In the genomic region with DNA sequence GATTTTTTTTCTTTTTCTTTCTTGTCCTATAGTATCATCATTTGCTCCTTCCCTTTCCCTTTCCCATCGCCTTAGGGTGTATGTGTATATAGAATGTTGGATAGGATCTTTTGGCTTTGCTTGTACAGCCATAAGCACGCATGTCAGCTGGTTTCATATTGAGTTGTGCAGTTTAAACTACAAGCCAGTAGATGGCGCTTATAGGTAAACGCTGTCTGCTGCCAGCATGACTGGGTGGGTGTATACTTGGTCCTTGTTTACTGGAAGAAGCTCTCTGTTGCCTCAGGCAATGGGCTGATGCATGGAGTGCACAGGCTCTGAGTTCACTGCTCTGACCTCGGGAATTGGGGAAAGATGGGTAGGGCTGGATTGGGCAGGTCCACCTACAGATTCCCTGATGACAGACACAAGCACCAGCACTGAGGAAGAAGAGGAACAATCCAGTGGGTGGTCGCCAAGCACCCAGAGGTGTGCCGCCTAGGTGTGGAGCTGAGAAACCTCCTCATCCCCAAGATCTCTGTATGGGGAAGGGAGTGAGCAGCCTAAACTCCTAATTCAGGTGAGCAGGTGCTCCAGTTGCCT, we compare ENCODE assay signal across 9 cellular contexts.
DNase-seq lines count a peak whose midpoint lies in the region; ATAC-seq and TF ChIP-seq lines count a peak whose summit lies in the region.
"Had no signal": no experiment of that assay in that cellular context is flagged by ENCODE, and none has a peak within 500 bp of the region (broad histone marks: within the 10 kb centered on the region; RNA-seq: fewer than 3 reads in every experiment).

No MANE protein-coding gene starts in this region.

- H3K4me2 ChIP-seq in PC-9: no peak overlapping the region

- H3K27me3 ChIP-seq in PC-9 (ENCODE audit: insufficient read depth, low read depth): no peaks in the 10 kb centered on the region

- H3K27ac Mint-ChIP-seq in effector memory CD8-positive, alpha-beta T cell: no peak overlapping the region
- H3K27ac Mint-ChIP-seq: activated B cell treated with CpG ODN at 0.5 μM for 24 hours had no signal

- no peak overlapping the region for H2AFZ ChIP-seq in PC-9

- ATAC-seq in GM21360 (IDR thresholded peaks at IDR 0.05; ENCODE audit: unreplicated experiment): peak; percentile 89
- peak; percentile 87 for ATAC-seq in HG03469 (IDR thresholded peaks at IDR 0.05; ENCODE audit: unreplicated experiment)
- no peak for ATAC-seq in effector memory CD8-positive, alpha-beta T cell (replicated peaks)
- no peak for ATAC-seq in HG03571 (IDR thresholded peaks at IDR 0.05; ENCODE audit: unreplicated experiment)
- no peak for ATAC-seq in Right ventricle myocardium superior (ENCODE audit: poor library complexity)

- H3K9me3 Mint-ChIP-seq in effector memory CD8-positive, alpha-beta T cell: peaks cover 7 to 15% of the 10 kb centered on the region in 2 donors

- H3K4me3 Mint-ChIP-seq in effector memory CD8-positive, alpha-beta T cell: no peak overlapping the region
- H3K4me3 Mint-ChIP-seq: activated B cell treated with CpG ODN at 0.5 μM for 24 hours had no signal

- BruUV-seq in PC-9 (replicated peaks; lab: Mats Ljungman, UMichigan): no TSS peak

- no peaks in the 10 kb centered on the region for H3K4me1 ChIP-seq in PC-9 (replicated peaks; ENCODE audit: insufficient read depth)

- intact Hi-C loops in PC-9 (cut with micrococcal nuclease; ENCODE audit: unreplicated experiment) (no loop called here), Right ventricle myocardium superior (cut with DNase I) (no loop called here)

- H3K4me3 ChIP-seq in PC-9: no peak overlapping the region

- no peaks in the 10 kb centered on the region for H3K27me3 Mint-ChIP-seq in effector memory CD8-positive, alpha-beta T cell
- H3K27me3 Mint-ChIP-seq: activated B cell treated with CpG ODN at 0.5 μM for 24 hours had no signal

- H3K36me3 Mint-ChIP-seq in effector memory CD8-positive, alpha-beta T cell (ENCODE audit: insufficient read depth): no peaks in the 10 kb centered on the region

- H4K20me1 ChIP-seq in PC-9 (ENCODE audit: insufficient read depth): no peaks in the 10 kb centered on the region

- CTCF ChIA-PET in PC-9 (lab: Charles Lee): no interaction called here

- peak; percentile 68 for TF ChIP-seq CTCF in PC-9 (conservative IDR thresholded peaks at IDR 0.05)

- H3K9me2 ChIP-seq in PC-9 (ENCODE audit: insufficient read depth): no peaks in the 10 kb centered on the region

- POLR2A ChIA-PET in PC-9 (lab: Charles Lee; ENCODE audit: unreplicated experiment): no interaction called here

- no peaks in the 10 kb centered on the region for H3K79me2 ChIP-seq in PC-9 (ENCODE audit: low read depth)

- H3K27ac ChIP-seq in PC-9: no peak overlapping the region

- H3K4me1 Mint-ChIP-seq in effector memory CD8-positive, alpha-beta T cell (ENCODE audit: low read depth in 2 of 2): no peaks in the 10 kb centered on the region
- H3K4me1 Mint-ChIP-seq: activated B cell treated with CpG ODN at 0.5 μM for 24 hours had no signal

- H3K36me3 ChIP-seq in PC-9 (ENCODE audit: low read depth): no peaks in the 10 kb centered on the region

- no peaks in the 10 kb centered on the region for H3F3A ChIP-seq in PC-9 (ENCODE audit: insufficient read depth, low read depth)

- peak; percentile 13 for DNase-seq in GM03348 (ENCODE audit: low spot score)
- DNase-seq in PC-9: peak in 1 of 2 experiments; percentile 4
- peak; percentile 46 for DNase-seq in globus pallidus (ENCODE audit: low spot score)
- DNase-seq in effector memory CD8-positive, alpha-beta T cell: no peak
- DNase-seq in Right ventricle myocardium superior: no peak
- DNase-seq: activated B cell treated with CpG ODN at 0.5 μM for 24 hours had no signal

- no peaks in the 10 kb centered on the region for H3K9me3 ChIP-seq in PC-9 (ENCODE audit: insufficient read depth, low read depth)

Comparison
In these comparisons a context has a peak if more than half of its experiments do, and no peak if none do; other contexts are left out.
1. DNase-seq: peak in GM03348 (single experiment) and globus pallidus (single experiment); none in effector memory CD8-positive, alpha-beta T cell (0 of 3) and Right ventricle myocardium superior (single experiment).
2. ATAC-seq: peak in GM21360 (single experiment) and HG03469 (single experiment); none in effector memory CD8-positive, alpha-beta T cell (single experiment), HG03571 (single experiment) and Right ventricle myocardium superior (single experiment).